ENCODE assay signal across 9 cellular contexts in genomic region chr3:156535162-156535627, GRCh38. TPM values are rescaled to one million over a fixed set of nuclear protein-coding genes. Genes with fewer than 3 reads are reported as not detected.
A peak's percentile ranks its signal among the peaks of the same experiment; 100 is the strongest.
DNase-seq lines count a peak whose midpoint lies in the region; ATAC-seq and TF ChIP-seq lines count a peak whose summit lies in the region.
"Had no signal": no experiment of that assay in that cellular context is flagged by ENCODE, and none has a peak within 500 bp of the region (broad histone marks: within the 10 kb centered on the region; RNA-seq: fewer than 3 reads in every experiment).

No MANE protein-coding gene starts in this region.

- DNase-seq in NCI-H2029 (lab: John Stamatoyannopoulos, UW) (peak; percentile 38), NCI-H2029 treated with DMSO at 0.1 percent for 48 hours (lab: John Stamatoyannopoulos, UW) (no peak), NOMO-1 (lab: John Stamatoyannopoulos, UW; ENCODE audit: unreplicated experiment in 2 of 2) (peak; percentile 23 to 58), MCF 10A (ENCODE audit: unreplicated experiment) (peak; percentile 91), substantia nigra (lab: John Stamatoyannopoulos, UW) (peak in 34 of 49 donors; percentile 8 to 84 (median 41))

- H3K4me1 Mint-ChIP-seq in MCF 10A (ENCODE audit: insufficient read depth, unreplicated experiment) = peaks cover 7% of the 10 kb centered on the region
- H3K4me1 Mint-ChIP-seq: B cell had no signal

- CTCF ChIA-PET in MCF 10A (lab: Yijun Ruan, JAX) = interaction anchor here (0.5 to 1.8 kb wide), 15 partner anchors 12 to 1628 kb away, joined by 3 to 7 read pairs (median 3); no protein-coding TSS in a partner anchor

- H3K27ac ChIP-seq in layer of hippocampus (ENCODE audit: low read depth, low read length) (peak overlapping the region; percentile 60), substantia nigra (ENCODE audit: low read depth, low read length, poor library complexity, severe bottlenecking) (peak overlapping the region; percentile 37)

- H3K36me3 Mint-ChIP-seq in MCF 10A (ENCODE audit: insufficient read depth, unreplicated experiment) = peaks cover 13% of the 10 kb centered on the region

- H3K9me3 Mint-ChIP-seq in MCF 10A (ENCODE audit: unreplicated experiment) = no peaks in the 10 kb centered on the region

- ATAC-seq in HG03097 (IDR thresholded peaks at IDR 0.05; ENCODE audit: low FRiP score, unreplicated experiment) (no peak), GM18498 (IDR thresholded peaks at IDR 0.05; ENCODE audit: unreplicated experiment) (no peak)

- no TSS peak for BruUV-seq in MCF 10A (replicated peaks; lab: Mats Ljungman, UMichigan)

- POLR2A ChIA-PET in MCF 10A (lab: Yijun Ruan, JAX) = interaction anchor here (1.0 to 1.6 kb wide), 5 partner anchors 9 to 525 kb away, joined by 3 to 6 read pairs (median 3); partner anchors contain the start of gene SSR3

- H3K27ac Mint-ChIP-seq in MCF 10A (ENCODE audit: low read depth, unreplicated experiment) = peak overlapping the region; percentile 1
- H3K27ac Mint-ChIP-seq: B cell had no signal

- H3K4me3 Mint-ChIP-seq in MCF 10A (ENCODE audit: unreplicated experiment) = no peak overlapping the region
- H3K4me3 Mint-ChIP-seq: B cell had no signal

- no peak for TF ChIP-seq CTCF in MCF 10A (IDR thresholded peaks at IDR 0.05; ENCODE audit: unreplicated experiment)

- intact Hi-C loops in MCF 10A (cut with micrococcal nuclease) = loop anchor here (1.0 to 5.0 kb wide), 4 partner anchors 137 to 602 kb away; partner anchors contain the start of gene TIPARP

- no peaks in the 10 kb centered on the region for H3K27me3 Mint-ChIP-seq in MCF 10A (ENCODE audit: insufficient read depth, unreplicated experiment)
- H3K27me3 Mint-ChIP-seq: B cell had no signal

- no peaks in the 10 kb centered on the region for H3K27me3 ChIP-seq in layer of hippocampus (ENCODE audit: control insufficient read depth, insufficient read depth, low read length)

RNA-seq across cellular contexts. Expression of gene SSR3, which starts 19.7 kb away (rescaled TPM):
- 447 and 568 TPM in 2 replicates for total RNA-seq in MCF 10A (2022)
